In genomic region chr1:183918589-183918988, GRCh38 we compare ENCODE assay signal across 25 cellular contexts.
DNase-seq lines count a peak whose midpoint lies in the region; ATAC-seq and TF ChIP-seq lines count a peak whose summit lies in the region.
"Had no signal": no experiment of that assay in that cellular context is flagged by ENCODE, and none has a peak within 500 bp of the region (broad histone marks: within the 10 kb centered on the region; RNA-seq: fewer than 3 reads in every experiment).

No MANE protein-coding gene starts in this region.

- H3K9me3 ChIP-seq in BLaER1 (no peaks in the 10 kb centered on the region), RWPE2 (ENCODE audit: severe bottlenecking) (no peaks in the 10 kb centered on the region), endodermal cell (ENCODE audit: control insufficient read depth, low read length) (no peaks in the 10 kb centered on the region), psoas muscle (no peaks in the 10 kb centered on the region), trophoblast cell (ENCODE audit: insufficient read depth, low read depth, low read length) (peaks cover 3% of the 10 kb centered on the region)
- H3K9me3 ChIP-seq: body of pancreas, SK-N-SH, thoracic aorta had no signal

- peak; percentile 53 for TF ChIP-seq RAD21 in Ishikawa (IDR thresholded peaks at IDR 0.05; ENCODE audit: low read depth)

- no peak for TF ChIP-seq EP300 in Ishikawa (IDR thresholded peaks at IDR 0.05; ENCODE audit: borderline replicate concordance)

- peak; percentile 5 for TF ChIP-seq CTCF in RWPE2 (IDR thresholded peaks at IDR 0.05; ENCODE audit: poor library complexity, severe bottlenecking)
- TF ChIP-seq CTCF in endodermal cell (conservative IDR thresholded peaks at IDR 0.05): peak; percentile 28
- TF ChIP-seq CTCF in psoas muscle (IDR thresholded peaks at IDR 0.05): no peak

- H3K27ac Mint-ChIP-seq in endodermal cell: no peak overlapping the region
- H3K27ac Mint-ChIP-seq: activated B cell treated with CpG ODN at 0.5 μM for 24 hours; activated naive CD8-positive, alpha-beta T cell treated with anti-CD3 and anti-CD28 coated beads, Interleukin-2, amount 10 ng/mL, durations not matched to agents 7 days and 5 days; activated T-helper 2 cell treated with anti-CD3 and anti-CD28 coated beads, Interferon-gamma antibody, Interleukin-2, Interleukin-4, amounts not matched to agents 10 μg/mL and 5 μg/mL and 100 μg/mL, durations not matched to agents 14 hours and 24 hours and 36 hours; CD4-positive, alpha-beta T cell; stimulated activated naive B cell treated with anti-CD40 and anti-IgM and Interleukin-4, amounts not matched to agents 10 μg/mL and 1 μg/mL and 100 μg/mL, for 72 hours; T-helper 2 cell treated with Interferon-gamma antibody and Interleukin-4, amounts not matched to agents 5 μg/mL and 100 μg/mL, for 36 hours had no signal

- DNase-seq in RWPE2 (ENCODE audit: low spot score) (no peak), endodermal cell (no peak), D341Med (ENCODE audit: low spot score) (no peak), mucosa of gallbladder (ENCODE audit: low spot score) (no peak), psoas muscle (no peak), trophoblast cell (no peak)
- DNase-seq: activated B cell treated with CpG ODN at 0.5 μM for 24 hours; activated CD4-positive, alpha-beta T cell treated with anti-CD3 and anti-CD28 coated beads, Interleukin-2, amount 50 U/mL, for 4 hours; activated CD8-positive, alpha-beta memory T cell treated with anti-CD3 and anti-CD28 coated beads, Interleukin-2, amount 50 U/mL, for 4 hours; activated naive CD8-positive, alpha-beta T cell treated with anti-CD3 and anti-CD28 coated beads, Interleukin-2, amount 10 ng/mL, durations not matched to agents 7 days and 5 days; CD4-positive, alpha-beta T cell; DMS79; mammary epithelial cell; NCI-H1105; NCI-H2227 treated with DMSO at 0.1 percent for 48 hours; SK-N-SH; stimulated activated CD4-positive, alpha-beta T cell treated with anti-CD3 and anti-CD28 coated beads, Interleukin-2, amount 100 ng/mL, for 48 hours; stimulated activated naive B cell treated with anti-CD40 and anti-IgM and Interleukin-4, amounts not matched to agents 10 μg/mL and 1 μg/mL and 100 μg/mL, for 72 hours had no signal

- no peak overlapping the region for H4K12ac ChIP-seq in trophoblast cell (ENCODE audit: low read depth, low read length)

- no peak overlapping the region for H3K27ac ChIP-seq in BLaER1
- H3K27ac ChIP-seq in RWPE2 (ENCODE audit: poor library complexity, severe bottlenecking): no peak overlapping the region
- H3K27ac ChIP-seq in endodermal cell (ENCODE audit: low read depth, low read length): no peak overlapping the region
- no peak overlapping the region for H3K27ac ChIP-seq in psoas muscle
- no peak overlapping the region for H3K27ac ChIP-seq in trophoblast cell (ENCODE audit: low read depth, low read length)
- H3K27ac ChIP-seq: body of pancreas, coronary artery, thoracic aorta had no signal

- no peaks in the 10 kb centered on the region for H4K20me1 ChIP-seq in BLaER1

- H2AFZ ChIP-seq in trophoblast cell (ENCODE audit: insufficient read depth, low read length, poor library complexity): no peak overlapping the region

- no peak overlapping the region for H3K14ac ChIP-seq in trophoblast cell (ENCODE audit: low read length)

- H3K18ac ChIP-seq in trophoblast cell (ENCODE audit: low read length): no peak overlapping the region

- H4K8ac ChIP-seq in trophoblast cell (ENCODE audit: low read depth, low read length): no peak overlapping the region

- H3K4me1 ChIP-seq in BLaER1 (peaks cover 22% of the 10 kb centered on the region), RWPE2 (ENCODE audit: insufficient read depth, poor library complexity, severe bottlenecking) (no peaks in the 10 kb centered on the region), endodermal cell (ENCODE audit: control insufficient read depth, insufficient read depth, low read length) (no peaks in the 10 kb centered on the region), psoas muscle (peaks cover 6% of the 10 kb centered on the region), trophoblast cell (ENCODE audit: control insufficient read depth in 1 of 2, insufficient read depth in 2 of 2, low read length in 2 of 2) (no peaks in the 10 kb centered on the region)

- peak overlapping the region; percentile 15; the same call in 1 of the 2 replicates for H3K9ac ChIP-seq in BLaER1
- no peak overlapping the region for H3K9ac ChIP-seq in endodermal cell (ENCODE audit: extremely low read depth, low read length, poor library complexity, severe bottlenecking)
- no peak overlapping the region for H3K9ac ChIP-seq in trophoblast cell (ENCODE audit: low read length)
- H3K9ac ChIP-seq: SK-N-SH had no signal

- H3K79me2 ChIP-seq in trophoblast cell (ENCODE audit: control insufficient read depth, insufficient read depth, low read length, poor library complexity): no peaks in the 10 kb centered on the region

- H3K4me3 Mint-ChIP-seq in endodermal cell: no peak overlapping the region
- H3K4me3 Mint-ChIP-seq: activated B cell treated with CpG ODN at 0.5 μM for 24 hours; activated naive CD8-positive, alpha-beta T cell treated with anti-CD3 and anti-CD28 coated beads, Interleukin-2, amount 10 ng/mL, durations not matched to agents 7 days and 5 days; CD4-positive, alpha-beta T cell; stimulated activated naive B cell treated with anti-CD40 and anti-IgM and Interleukin-4, amounts not matched to agents 10 μg/mL and 1 μg/mL and 100 μg/mL, for 72 hours; T-helper 2 cell treated with Interferon-gamma antibody and Interleukin-4, amounts not matched to agents 5 μg/mL and 100 μg/mL, for 36 hours had no signal

- no peak overlapping the region for H3K4ac ChIP-seq in trophoblast cell (ENCODE audit: low read depth, low read length)

- H3K27me3 ChIP-seq in BLaER1: no peaks in the 10 kb centered on the region
- H3K27me3 ChIP-seq in RWPE2 (ENCODE audit: insufficient read depth, poor library complexity, severe bottlenecking): no peaks in the 10 kb centered on the region
- H3K27me3 ChIP-seq in endodermal cell (ENCODE audit: control insufficient read depth, insufficient read depth, low read length, poor library complexity, severe bottlenecking): peaks cover 10% of the 10 kb centered on the region
- no peaks in the 10 kb centered on the region for H3K27me3 ChIP-seq in psoas muscle (ENCODE audit: insufficient read depth in 3 of 3, low read length in 2 of 3)
- H3K27me3 ChIP-seq in trophoblast cell (ENCODE audit: insufficient read depth, low read length): no peaks in the 10 kb centered on the region
- H3K27me3 ChIP-seq: body of pancreas had no signal

- H3K4me2 ChIP-seq in BLaER1 (no peak overlapping the region), trophoblast cell (ENCODE audit: low read length) (no peak overlapping the region)
- H3K4me2 ChIP-seq: SK-N-SH had no signal

- peaks cover 3% of the 10 kb centered on the region for H3K27me3 Mint-ChIP-seq in endodermal cell (ENCODE audit: insufficient read depth)
- H3K27me3 Mint-ChIP-seq: activated naive CD8-positive, alpha-beta T cell treated with anti-CD3 and anti-CD28 coated beads, Interleukin-2, amount 10 ng/mL, durations not matched to agents 7 days and 5 days; CD4-positive, alpha-beta T cell; stimulated activated naive B cell treated with anti-CD40 and anti-IgM and Interleukin-4, amounts not matched to agents 10 μg/mL and 1 μg/mL and 100 μg/mL, for 72 hours had no signal

- H3K36me3 ChIP-seq in BLaER1: peaks cover 91% of the 10 kb centered on the region
- no peaks in the 10 kb centered on the region for H3K36me3 ChIP-seq in RWPE2 (ENCODE audit: low read depth)
- no peaks in the 10 kb centered on the region for H3K36me3 ChIP-seq in endodermal cell (ENCODE audit: control insufficient read depth, insufficient read depth, low read length)
- peaks cover 0 to 30% of the 10 kb centered on the region in 2 donors for H3K36me3 ChIP-seq in psoas muscle (ENCODE audit: insufficient read depth in 1 of 2, low read depth in 1 of 2)
- peaks cover 0 to 2% of the 10 kb centered on the region in 2 experiments for H3K36me3 ChIP-seq in trophoblast cell (ENCODE audit: control insufficient read depth in 1 of 2, insufficient read depth in 2 of 2, low read length in 2 of 2)

- no peak overlapping the region for H2BK120ac ChIP-seq in trophoblast cell (ENCODE audit: insufficient read depth, low read length, poor library complexity)

- H3K79me1 ChIP-seq in trophoblast cell (ENCODE audit: low read length): no peaks in the 10 kb centered on the region

- H3K9me3 Mint-ChIP-seq in endodermal cell: no peaks in the 10 kb centered on the region
- H3K9me3 Mint-ChIP-seq: activated B cell treated with CpG ODN at 0.5 μM for 24 hours; activated naive CD8-positive, alpha-beta T cell treated with anti-CD3 and anti-CD28 coated beads, Interleukin-2, amount 10 ng/mL, durations not matched to agents 7 days and 5 days; activated T-helper 2 cell treated with anti-CD3 and anti-CD28 coated beads, Interferon-gamma antibody, Interleukin-2, Interleukin-4, amounts not matched to agents 10 μg/mL and 5 μg/mL and 100 μg/mL, durations not matched to agents 14 hours and 24 hours and 36 hours; CD4-positive, alpha-beta T cell; stimulated activated naive B cell treated with anti-CD40 and anti-IgM and Interleukin-4, amounts not matched to agents 10 μg/mL and 1 μg/mL and 100 μg/mL, for 72 hours; T-helper 2 cell treated with Interferon-gamma antibody and Interleukin-4, amounts not matched to agents 5 μg/mL and 100 μg/mL, for 36 hours had no signal

- H3K36me3 Mint-ChIP-seq in endodermal cell (ENCODE audit: low read depth): no peaks in the 10 kb centered on the region
- H3K36me3 Mint-ChIP-seq: activated naive CD8-positive, alpha-beta T cell treated with anti-CD3 and anti-CD28 coated beads, Interleukin-2, amount 10 ng/mL, durations not matched to agents 7 days and 5 days had no signal

- H2BK12ac ChIP-seq in trophoblast cell (ENCODE audit: low read length): no peak overlapping the region

- H4K91ac ChIP-seq in trophoblast cell (ENCODE audit: low read depth, low read length): no peak overlapping the region

- no peak overlapping the region for H3K4me3 ChIP-seq in BLaER1
- no peak overlapping the region for H3K4me3 ChIP-seq in RWPE2 (ENCODE audit: severe bottlenecking)
- H3K4me3 ChIP-seq in endodermal cell (ENCODE audit: low read length): no peak overlapping the region
- no peak overlapping the region for H3K4me3 ChIP-seq in psoas muscle
- H3K4me3 ChIP-seq in trophoblast cell (ENCODE audit: low read depth, low read length): no peak overlapping the region
- H3K4me3 ChIP-seq: body of pancreas, coronary artery, thoracic aorta had no signal

- no peak overlapping the region for H2BK5ac ChIP-seq in trophoblast cell (ENCODE audit: low read depth, low read length, poor library complexity)

- no peak overlapping the region for H2AK5ac ChIP-seq in trophoblast cell (ENCODE audit: low read length)

- ATAC-seq in RWPE2 (ENCODE audit: low read depth): no peak
- ATAC-seq in psoas muscle: no peak
- ATAC-seq: body of pancreas; stimulated activated naive B cell treated with anti-CD40 and anti-IgM and Interleukin-4, amounts not matched to agents 10 μg/mL and 1 μg/mL and 100 μg/mL, for 72 hours had no signal

- H3K4me1 Mint-ChIP-seq in endodermal cell: peaks cover 8% of the 10 kb centered on the region

- intact Hi-C loops in psoas muscle (cut with DNase I): no loop called here

- WGBS in endodermal cell (ENCODE audit: insufficient coverage in 1 of 2, insufficient read length in 1 of 2), 2 experiments: 86 to 97% methylated on average over 5 to 6 of the region's 6 CpGs
- 71 to 88% (median 82%) methylated on average over 6 of the region's 6 CpGs for WGBS in psoas muscle, 3 donors
- WGBS in trophoblast cell (ENCODE audit: extremely low coverage, insufficient coverage, insufficient read length): no CpG with 5 or more reads among the region's 6 CpGs

- no peak overlapping the region for H3K23ac ChIP-seq in trophoblast cell (ENCODE audit: low read length)
